22 cellular contexts compared by ENCODE assay signal in the genomic region with DNA sequence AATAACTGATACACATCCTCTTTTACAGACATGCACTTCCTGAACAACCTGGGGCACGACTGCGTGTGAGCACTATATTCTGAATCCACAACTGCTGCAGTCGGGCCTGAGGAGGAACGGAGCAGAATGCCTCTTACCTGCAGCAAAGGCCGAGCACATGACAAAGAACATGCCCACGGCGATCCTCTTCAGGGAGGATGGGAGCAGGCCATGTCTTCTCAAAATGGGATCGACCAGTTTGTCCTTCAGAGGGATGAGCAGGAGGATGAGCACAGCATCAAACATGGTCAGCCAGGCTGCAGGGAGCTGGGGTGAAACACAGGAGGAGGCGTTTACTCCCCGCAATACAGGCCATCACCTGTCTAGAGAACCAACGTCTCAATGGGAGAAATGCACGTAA. TPM values are rescaled to one million over a fixed set of nuclear protein-coding genes. Genes with fewer than 3 reads are reported as not detected.
DNase-seq lines count a peak whose midpoint lies in the region; ATAC-seq, FAIRE-seq and TF ChIP-seq lines count a peak whose summit lies in the region.
"Had no signal": no experiment of that assay in that cellular context is flagged by ENCODE, and none has a peak within 500 bp of the region (broad histone marks: within the 10 kb centered on the region; RNA-seq: fewer than 3 reads in every experiment).

No MANE protein-coding gene starts in this region.

- RAD21 ChIA-PET in GM12878 (lab: Charles Lee; ENCODE audit: unreplicated experiment) = no interaction called here

- no peak for TF ChIP-seq RAD21 in GM12878 (IDR thresholded peaks at IDR 0.05; ENCODE audit: insufficient read depth, low read depth, low read length)

- H3K27me3 ChIP-seq in left ventricle myocardium inferior (ENCODE audit: low read depth) (no peaks in the 10 kb centered on the region), GM12878 (replicated peaks in 1 of 2; ENCODE audit: control insufficient read depth in 2 of 2, insufficient read depth in 2 of 2, low read length in 1 of 2) (no peaks in the 10 kb centered on the region), neutrophil (no peaks in the 10 kb centered on the region), suprapubic skin (no peaks in the 10 kb centered on the region)

- H3K9ac ChIP-seq in GM12878 (ENCODE audit: control insufficient read depth, insufficient read depth, low read length) = no peak overlapping the region

- peaks cover 91% of the 10 kb centered on the region for H3K79me2 ChIP-seq in GM12878 (ENCODE audit: control insufficient read depth, insufficient read depth, low read length)

- intact Hi-C loops in left ventricle myocardium inferior (cut with micrococcal nuclease) (no loop called here), cardiac septum (cut with DNase I) (no loop called here), GM12878 (cut with micrococcal nuclease; ENCODE audit: unreplicated experiment) (no loop called here)

- SMC1A ChIA-PET in GM12878 (lab: Charles Lee; ENCODE audit: uncharacterized antibody, unreplicated experiment) = interaction anchor here (10.0 kb wide), 1 partner anchor 13 kb away, joined by 261 read pairs; no protein-coding TSS in a partner anchor

- H4K20me1 ChIP-seq in GM12878 (ENCODE audit: control insufficient read depth, insufficient read depth) = no peaks in the 10 kb centered on the region

- H3K4me3 ChIP-seq in left ventricle myocardium inferior (no peak overlapping the region), GM12878 (no peak overlapping the region), neutrophil (ENCODE audit: low read depth in 1 of 2, low read length in 1 of 2) (no peak overlapping the region), suprapubic skin (no peak overlapping the region)
- H3K4me3 ChIP-seq: K562 had no signal

- no peak for TF ChIP-seq EP300 in GM12878 (IDR thresholded peaks at IDR 0.05; ENCODE audit: borderline replicate concordance in 1 of 2, control insufficient read depth in 1 of 2, low read depth in 2 of 2, low read length in 2 of 2)
- TF ChIP-seq EP300 in suprapubic skin (IDR thresholded peaks at IDR 0.05) = no peak

- no peak overlapping the region; the same call in 1 of the 2 replicates for H3K4me2 ChIP-seq in GM12878 (ENCODE audit: control insufficient read depth, insufficient read depth)

- DNase-seq in left ventricle myocardium inferior = no peak
- no peak for DNase-seq in cardiac septum (ENCODE audit: low spot score)
- no peak for DNase-seq in GM12878 (ENCODE audit: low read depth, low spot score)
- DNase-seq in suprapubic skin (ENCODE audit: low spot score in 2 of 2) = peak; percentile 22 to 54
- DNase-seq in urothelium cell line (ENCODE audit: low spot score) = no peak
- DNase-seq in RPMI8226 = no peak
- DNase-seq: CD4-positive, CD25-positive, alpha-beta regulatory T cell; COR-L47; GDM1; NCI-H1092 treated with DMSO at 0.1 percent for 48 hours; NCI-H146; NCI-H2029 treated with DMSO at 0.1 percent for 48 hours; NCI-H2171; NCI-H446; NCI-H526 treated with DMSO at 0.1 percent for 48 hours had no signal

- no TSS peak for BruUV-seq in GM12878 (replicated peaks; lab: Mats Ljungman, UMichigan)

- FAIRE-seq in GM12878 (lab: Jason Lieb, UNC) = no peak
- no peak for FAIRE-seq in urothelium cell line (lab: Jason Lieb, UNC)
- FAIRE-seq: K562 had no signal

- in situ Hi-C loops in GM12878 (cut with MboI) = no loop called here

- no peak overlapping the region for H2AFZ ChIP-seq in GM12878 (ENCODE audit: control insufficient read depth, low read depth, low read length)

- H3K9me3 ChIP-seq in left ventricle myocardium inferior (replicated peaks) (peaks cover 5% of the 10 kb centered on the region), GM12878 (replicated peaks; ENCODE audit: control insufficient read depth, insufficient read depth, low read length) (no peaks in the 10 kb centered on the region; the same call in 2 of the 3 replicates), neutrophil (no peaks in the 10 kb centered on the region), suprapubic skin (no peaks in the 10 kb centered on the region)

- peaks cover 52% of the 10 kb centered on the region for H3K4me1 ChIP-seq in left ventricle myocardium inferior
- H3K4me1 ChIP-seq in GM12878 (ENCODE audit: control insufficient read depth, insufficient read depth, low read length) = peaks cover 52% of the 10 kb centered on the region
- H3K4me1 ChIP-seq in neutrophil (ENCODE audit: control insufficient read depth in 1 of 2, insufficient read depth in 1 of 2, low read depth in 1 of 2, low read length in 1 of 2) = peaks cover 0 to 6% of the 10 kb centered on the region in 2 experiments
- H3K4me1 ChIP-seq in suprapubic skin = peaks cover 20% of the 10 kb centered on the region

- TF ChIP-seq CTCF in left ventricle myocardium inferior (IDR thresholded peaks at IDR 0.05; ENCODE audit: borderline replicate concordance) (no peak), GM12878 (IDR thresholded peaks at IDR 0.05 in 2 of 3, conservative IDR thresholded peaks at IDR 0.05 in 1 of 3; ENCODE audit: control insufficient read depth in 2 of 3, extremely low read depth in 1 of 3, insufficient read depth in 1 of 3, low read depth in 3 of 3, low read length in 3 of 3) (no peak), neutrophil (IDR thresholded peaks at IDR 0.05) (no peak), suprapubic skin (IDR thresholded peaks at IDR 0.05) (no peak)

- H3K27ac ChIP-seq in left ventricle myocardium inferior (replicated peaks) = peak overlapping the region; percentile 42
- no peak overlapping the region for H3K27ac ChIP-seq in GM12878 (ENCODE audit: control insufficient read depth, insufficient read depth)
- peak overlapping the region; percentile 70 for H3K27ac ChIP-seq in neutrophil
- no peak overlapping the region for H3K27ac ChIP-seq in suprapubic skin
- H3K27ac ChIP-seq: 22Rv1 had no signal

- H3K36me3 ChIP-seq in left ventricle myocardium inferior = peaks cover 51% of the 10 kb centered on the region
- peaks cover 27 to 38% of the 10 kb centered on the region in 2 experiments for H3K36me3 ChIP-seq in GM12878 (ENCODE audit: control insufficient read depth in 2 of 2, insufficient read depth in 2 of 2, low read length in 1 of 2)
- H3K36me3 ChIP-seq in neutrophil = peaks cover 74% of the 10 kb centered on the region
- H3K36me3 ChIP-seq in suprapubic skin = peaks cover 38% of the 10 kb centered on the region

- TF ChIP-seq POLR2A in GM12878 (IDR thresholded peaks at IDR 0.05; ENCODE audit: low read depth, low read length) = peak; percentile 48
- no peak for TF ChIP-seq POLR2A in suprapubic skin (IDR thresholded peaks at IDR 0.05)

- POLR2A ChIA-PET in GM12878 (lab: Charles Lee) = interaction anchor here (4.4 to 12.9 kb wide), 2 partner anchors 13 to 21 kb away, joined by 45 to 253 read pairs; no protein-coding TSS in a partner anchor

- CTCF ChIA-PET in GM12878 (lab: Yijun Ruan, JAX) = interaction anchor here (2.5 to 3.6 kb wide), 3 partner anchors 11 to 26 kb away, joined by 27 to 70 read pairs (median 38); no protein-coding TSS in a partner anchor

- no peak for ATAC-seq in GM12878
- ATAC-seq in GM21447 (IDR thresholded peaks at IDR 0.05; ENCODE audit: unreplicated experiment) = no peak
- ATAC-seq: K562, Panc1 had no signal

- WGBS in GM12878 (ENCODE audit: insufficient coverage, insufficient replicate concordance, low lambda C conversion rate, missing lambda C conversion rate) = 92% methylated on average over 12 of the region's 12 CpGs
- 84% methylated on average over 12 of the region's 12 CpGs for WGBS in suprapubic skin

RNA-seq across cellular contexts. Expression of a gene that starts 15.1 kb away (rescaled TPM):
- total RNA-seq in left ventricle myocardium inferior (15.4 TPM), cardiac septum (15.8 TPM), GM12878 (2014; rRNA removed) (46.0 and 49.5 TPM in 2 replicates), GM12878 (2014; rRNA removed; fragmentation: Illumina TruSeq; extraction: Trizol) (36.8 and 37.5 TPM in 2 replicates), GM12878 (2021) (40.3 and 44.5 TPM in 2 replicates), suprapubic skin (10 to 100 TPM; 35.2 to 51.7 (median 45.6) TPM)
- total RNA-seq in GM12878 (2013; cell fraction: nucleolus; rRNA removed) = 830 and 863 TPM in 2 replicates
- 45.1 TPM for polyA plus RNA-seq in GM12878 (2011; ENCODE audit: low read depth)
- polyA plus RNA-seq in GM12878 (2011; rRNA removed) (256 and 257 TPM in 2 replicates), GM12878 (2014; fragmentation: Illumina TruSeq; extraction: Trizol) (36.4 and 44.8 TPM in 2 replicates), GM12878 (2014; fragmentation: Nextera tagmentation; extraction: Ambion mirVana) (10 to 100 TPM; 17.6 to 24.7 TPM), GM12878 (2014; rRNA removed) (36.8 and 41.6 TPM in 2 replicates), GM12878 (2016; fragmentation: Nextera tagmentation; extraction: Ambion mirVana) (10 to 100 TPM; 12.7 to 15.1 TPM)
- 161 and 187 TPM in 2 replicates for polyA plus RNA-seq in GM12878 (2011; cell fraction: cytosol; rRNA removed)
- 216 and 284 TPM in 2 replicates for polyA plus RNA-seq in GM12878 (2011; cell fraction: nucleus; rRNA removed)
- polyA plus RNA-seq in GM12878 (2012) = 58.1 and 84.6 TPM in 2 replicates
- polyA minus RNA-seq in GM12878 (2011; rRNA and poly(A)+ RNA removed) = 315 and 350 TPM in 2 replicates
- 107 and 115 TPM in 2 replicates for polyA minus RNA-seq in GM12878 (2011; cell fraction: cytosol; rRNA and poly(A)+ RNA removed)
- polyA minus RNA-seq in GM12878 (2011; cell fraction: nucleus; rRNA and poly(A)+ RNA removed) = 222 and 331 TPM in 2 replicates

RNA-seq across cellular contexts. Expression of a gene that starts 44.6 kb away (rescaled TPM):
- 11.8 TPM for total RNA-seq in left ventricle myocardium inferior
- 1.1 TPM for total RNA-seq in cardiac septum
- total RNA-seq in GM12878 (2013; cell fraction: nucleolus; rRNA removed) = 21.7 and 24.4 TPM in 2 replicates
- 2.4 and 2.5 TPM in 2 replicates for total RNA-seq in GM12878 (2014; rRNA removed)
- 2.6 and 3.0 TPM in 2 replicates for total RNA-seq in GM12878 (2014; rRNA removed; fragmentation: Illumina TruSeq; extraction: Trizol)
- total RNA-seq in GM12878 (2021) = 4.1 and 4.2 TPM in 2 replicates
- 2.3 TPM for polyA plus RNA-seq in GM12878 (2011; ENCODE audit: low read depth)
- 62.8 and 71.4 TPM in 2 replicates for polyA plus RNA-seq in GM12878 (2011; rRNA removed)
- 59.7 and 62.9 TPM in 2 replicates for polyA plus RNA-seq in GM12878 (2011; cell fraction: cytosol; rRNA removed)
- polyA plus RNA-seq in GM12878 (2011; cell fraction: nucleus; rRNA removed) = 37.7 and 42.3 TPM in 2 replicates
- 5.0 and 5.5 TPM in 2 replicates for polyA plus RNA-seq in GM12878 (2012)
- polyA plus RNA-seq in GM12878 (2014; fragmentation: Illumina TruSeq; extraction: Trizol) = 3.2 and 3.7 TPM in 2 replicates
- polyA plus RNA-seq in GM12878 (2014; fragmentation: Nextera tagmentation; extraction: Ambion mirVana) = under 1 TPM; 0.42 to 0.53 TPM
- 3.0 TPM in 2 replicates for polyA plus RNA-seq in GM12878 (2014; rRNA removed)
- 1 to 10 TPM; 1.7 to 3.8 TPM for polyA plus RNA-seq in GM12878 (2016; fragmentation: Nextera tagmentation; extraction: Ambion mirVana)
- 61.7 and 63.7 TPM in 2 replicates for polyA minus RNA-seq in GM12878 (2011; rRNA and poly(A)+ RNA removed)
- polyA minus RNA-seq in GM12878 (2011; cell fraction: cytosol; rRNA and poly(A)+ RNA removed) = 23.4 and 23.9 TPM in 2 replicates
- polyA minus RNA-seq in GM12878 (2011; cell fraction: nucleus; rRNA and poly(A)+ RNA removed) = 12.7 and 17.6 TPM in 2 replicates
- 1 to 10 TPM in 3 of 4 donors, under 1 TPM in 1; 0.57 to 2.9 (median 1.4) TPM for total RNA-seq in suprapubic skin
- total RNA-seq: CD4-positive, CD25-positive, alpha-beta regulatory T cell; H4 had no signal
- polyA plus RNA-seq: AG04450, K562 had no signal

Comparison
In these comparisons a context has a peak if more than half of its experiments do, and no peak if none do; other contexts are left out.
1. DNase-seq: peak in suprapubic skin (2 of 2); none in left ventricle myocardium inferior (single experiment), cardiac septum (single experiment), GM12878 (single experiment), urothelium cell line (single experiment) and RPMI8226 (single experiment).
2. H3K27ac ChIP-seq: peak in left ventricle myocardium inferior (single experiment) and neutrophil (single experiment); none in GM12878 (single experiment) and suprapubic skin (single experiment).